ENCODE assay signal across 24 cellular contexts in genomic region chr18:79850731-79851130, GRCh38. TPM values are rescaled to one million over a fixed set of nuclear protein-coding genes. Genes with fewer than 3 reads are reported as not detected.
"Had no signal": no experiment of that assay in that cellular context is flagged by ENCODE, and none has a peak within 500 bp of the region (broad histone marks: within the 10 kb centered on the region; RNA-seq: fewer than 3 reads in every experiment).

No MANE protein-coding gene starts in this region.

- H3K36me3 ChIP-seq: gastroesophageal sphincter, neutrophil, pancreas, prostate gland, right lobe of liver, stomach, uterus had no signal

- DNase-seq: effector memory CD4-positive, alpha-beta T cell; glutamatergic neuron; immature natural killer cell; left ventricle myocardium superior; mucosa of descending colon; naive thymus-derived CD8-positive, alpha-beta T cell; retina; stimulated activated CD4-positive, alpha-beta T cell treated with anti-CD3 and anti-CD28 coated beads, Interleukin-15, amount 100 ng/mL, for 24 hours; stimulated activated CD4-positive, alpha-beta T cell treated with anti-CD3 and anti-CD28 coated beads, Interleukin-1b, Interleukin-23, amount 100 ng/mL, for 48 hours; stimulated activated CD4-positive, alpha-beta T cell treated with anti-CD3 and anti-CD28 coated beads, Interleukin-4, amount 100 ng/mL, for 4 hours; stimulated activated naive B cell treated with anti-CD40 and anti-IgM and Interleukin-4, amounts not matched to agents 10 μg/mL and 1 μg/mL and 100 μg/mL, for 72 hours; stomach; substantia nigra; trophoblast cell; uterus had no signal

- H3K4me3 ChIP-seq: gastroesophageal sphincter, mucosa of descending colon, pancreas, prostate gland, right lobe of liver, stomach, uterus had no signal

- ATAC-seq: esophagus mucosa; gastroesophageal sphincter; left ventricle myocardium superior; mucosa of descending colon; naive thymus-derived CD8-positive, alpha-beta T cell; pancreas; right lobe of liver; stimulated activated naive B cell treated with anti-CD40 and anti-IgM and Interleukin-4, amounts not matched to agents 10 μg/mL and 1 μg/mL and 100 μg/mL, for 72 hours had no signal

- H3K4me3 Mint-ChIP-seq: central memory CD8-positive, alpha-beta T cell; immature natural killer cell; naive thymus-derived CD8-positive, alpha-beta T cell; stimulated activated naive B cell treated with anti-CD40 and anti-IgM and Interleukin-4, amounts not matched to agents 10 μg/mL and 1 μg/mL and 100 μg/mL, for 72 hours had no signal

- H3K4me1 Mint-ChIP-seq: immature natural killer cell had no signal

- H3K9me3 ChIP-seq: gastroesophageal sphincter, mucosa of descending colon, neutrophil, pancreas, prostate gland, right lobe of liver, stomach, uterus had no signal

- H3K9me3 Mint-ChIP-seq: central memory CD8-positive, alpha-beta T cell; immature natural killer cell; naive thymus-derived CD8-positive, alpha-beta T cell; stimulated activated naive B cell treated with anti-CD40 and anti-IgM and Interleukin-4, amounts not matched to agents 10 μg/mL and 1 μg/mL and 100 μg/mL, for 72 hours had no signal

- H3K27me3 ChIP-seq: neutrophil, pancreas, right lobe of liver, uterus had no signal

- H3K36me3 Mint-ChIP-seq: immature natural killer cell; naive thymus-derived CD8-positive, alpha-beta T cell; stimulated activated naive B cell treated with anti-CD40 and anti-IgM and Interleukin-4, amounts not matched to agents 10 μg/mL and 1 μg/mL and 100 μg/mL, for 72 hours had no signal

- H3K27ac ChIP-seq: gastroesophageal sphincter, neutrophil, pancreas, prostate gland, right lobe of liver, stomach, uterus had no signal

- H3K4me1 ChIP-seq: gastroesophageal sphincter, pancreas, prostate gland, right lobe of liver, stomach, uterus had no signal

- H3K27ac Mint-ChIP-seq: immature natural killer cell; naive thymus-derived CD8-positive, alpha-beta T cell; stimulated activated naive B cell treated with anti-CD40 and anti-IgM and Interleukin-4, amounts not matched to agents 10 μg/mL and 1 μg/mL and 100 μg/mL, for 72 hours had no signal

RNA-seq across cellular contexts. Expression of gene KCNG2, which starts 53.0 kb away (rescaled TPM):
- total RNA-seq: left ventricle myocardium superior; naive thymus-derived CD8-positive, alpha-beta T cell; right lobe of liver had no signal
- polyA plus RNA-seq: immature natural killer cell; keratinocyte; naive thymus-derived CD8-positive, alpha-beta T cell; neural cell; pancreas had no signal
